In genomic region chr16:74973304-74973703, GRCh38 we compare ENCODE assay signal across 24 cellular contexts.
"Had no signal": no experiment of that assay in that cellular context is flagged by ENCODE, and none has a peak within 500 bp of the region (broad histone marks: within the 10 kb centered on the region; RNA-seq: fewer than 3 reads in every experiment).

No MANE protein-coding gene starts in this region.

- H3K27me3 Mint-ChIP-seq: naive thymus-derived CD4-positive, alpha-beta T cell; natural killer cell treated with Interleukin-12 subunit alpha and Interleukin-12 subunit beta and Interleukin-15 and Interleukin-18, amount 100 ng/mL, for 72 hours; progenitor cell of endocrine pancreas; stimulated activated memory B cell treated with anti-CD40 and anti-IgM and Interleukin-4, amounts not matched to agents 10 μg/mL and 1 μg/mL and 100 μg/mL, for 72 hours; stimulated activated naive CD8-positive, alpha-beta T cell treated with anti-CD3 and anti-CD28 coated beads, Interleukin-15, amount 100 ng/mL, for 72 hours had no signal

- H3K4me1 ChIP-seq: left ventricle myocardium inferior, right atrium auricular region, sigmoid colon, tibial nerve, upper lobe of left lung, vagina had no signal

- H3K4me3 ChIP-seq: left ventricle myocardium inferior, lung, mucosa of descending colon, ovary, right atrium auricular region, sigmoid colon, tibial nerve, upper lobe of left lung, vagina had no signal

- H3K27ac Mint-ChIP-seq: mesothelial cell of epicardium; naive thymus-derived CD4-positive, alpha-beta T cell; natural killer cell treated with Interleukin-12 subunit alpha and Interleukin-12 subunit beta and Interleukin-15 and Interleukin-18, amount 100 ng/mL, for 72 hours; progenitor cell of endocrine pancreas; stimulated activated memory B cell treated with anti-CD40 and anti-IgM and Interleukin-4, amounts not matched to agents 10 μg/mL and 1 μg/mL and 100 μg/mL, for 72 hours; stimulated activated naive CD8-positive, alpha-beta T cell treated with anti-CD3 and anti-CD28 coated beads, Interleukin-15, amount 100 ng/mL, for 72 hours had no signal

- H3K27ac ChIP-seq: left ventricle myocardium inferior, ovary, right atrium auricular region, sigmoid colon, tibial nerve, upper lobe of left lung, vagina had no signal

- H3K4me1 Mint-ChIP-seq: mesothelial cell of epicardium had no signal

- DNase-seq: hippocampal formation; left ventricle myocardium inferior; mesendoderm; mucosa of descending colon; naive thymus-derived CD4-positive, alpha-beta T cell; ovary; sigmoid colon; small intestine; stimulated activated CD4-positive, alpha-beta T cell treated with anti-CD3 and anti-CD28 coated beads, Interleukin-1b, Interleukin-23, amount 100 ng/mL, for 48 hours; stimulated activated CD4-positive, alpha-beta T cell treated with anti-CD3 and anti-CD28 coated beads, Interleukin-2, amount 100 ng/mL, for 48 hours; stimulated activated CD4-positive, alpha-beta T cell treated with anti-CD3 and anti-CD28 coated beads, Interleukin-4, amount 100 ng/mL, for 4 hours; stimulated activated CD8-positive, alpha-beta memory T cell treated with anti-CD3 and anti-CD28 coated beads, Interleukin-4, amount 100 ng/mL, for 48 hours; stimulated activated naive CD4-positive, alpha-beta T cell treated with Interleukin-2 at 50 U/mL for 16 hours; stimulated activated naive CD8-positive, alpha-beta T cell treated with anti-CD3 and anti-CD28 coated beads, Interleukin-15, amount 100 ng/mL, for 72 hours; substantia nigra; upper lobe of left lung had no signal

- H3K36me3 ChIP-seq: ovary had no signal

- H3K36me3 Mint-ChIP-seq: natural killer cell treated with Interleukin-12 subunit alpha and Interleukin-12 subunit beta and Interleukin-15 and Interleukin-18, amount 100 ng/mL, for 72 hours had no signal

- H3K27me3 ChIP-seq: ovary, right atrium auricular region, sigmoid colon, tibial nerve, upper lobe of left lung, vagina had no signal

- H3K9me3 Mint-ChIP-seq: naive thymus-derived CD4-positive, alpha-beta T cell; natural killer cell treated with Interleukin-12 subunit alpha and Interleukin-12 subunit beta and Interleukin-15 and Interleukin-18, amount 100 ng/mL, for 72 hours; stimulated activated memory B cell treated with anti-CD40 and anti-IgM and Interleukin-4, amounts not matched to agents 10 μg/mL and 1 μg/mL and 100 μg/mL, for 72 hours; stimulated activated naive CD8-positive, alpha-beta T cell treated with anti-CD3 and anti-CD28 coated beads, Interleukin-15, amount 100 ng/mL, for 72 hours had no signal

- ATAC-seq: mucosa of descending colon; naive thymus-derived CD4-positive, alpha-beta T cell; natural killer cell treated with Interleukin-12 subunit alpha and Interleukin-12 subunit beta and Interleukin-15 and Interleukin-18, amount 100 ng/mL, for 72 hours; stimulated activated memory B cell treated with anti-CD40 and anti-IgM and Interleukin-4, amounts not matched to agents 10 μg/mL and 1 μg/mL and 100 μg/mL, for 72 hours; stimulated activated naive CD8-positive, alpha-beta T cell treated with anti-CD3 and anti-CD28 coated beads, Interleukin-15, amount 100 ng/mL, for 72 hours had no signal

- H3K9me3 ChIP-seq: left ventricle myocardium inferior, mucosa of descending colon, ovary, right atrium auricular region, sigmoid colon, tibial nerve, upper lobe of left lung, vagina had no signal

- H3K4me3 Mint-ChIP-seq: mesothelial cell of epicardium; naive thymus-derived CD4-positive, alpha-beta T cell; natural killer cell treated with Interleukin-12 subunit alpha and Interleukin-12 subunit beta and Interleukin-15 and Interleukin-18, amount 100 ng/mL, for 72 hours; stimulated activated memory B cell treated with anti-CD40 and anti-IgM and Interleukin-4, amounts not matched to agents 10 μg/mL and 1 μg/mL and 100 μg/mL, for 72 hours; stimulated activated naive CD8-positive, alpha-beta T cell treated with anti-CD3 and anti-CD28 coated beads, Interleukin-15, amount 100 ng/mL, for 72 hours had no signal
